8 cellular contexts compared by ENCODE assay signal in the genomic region with DNA sequence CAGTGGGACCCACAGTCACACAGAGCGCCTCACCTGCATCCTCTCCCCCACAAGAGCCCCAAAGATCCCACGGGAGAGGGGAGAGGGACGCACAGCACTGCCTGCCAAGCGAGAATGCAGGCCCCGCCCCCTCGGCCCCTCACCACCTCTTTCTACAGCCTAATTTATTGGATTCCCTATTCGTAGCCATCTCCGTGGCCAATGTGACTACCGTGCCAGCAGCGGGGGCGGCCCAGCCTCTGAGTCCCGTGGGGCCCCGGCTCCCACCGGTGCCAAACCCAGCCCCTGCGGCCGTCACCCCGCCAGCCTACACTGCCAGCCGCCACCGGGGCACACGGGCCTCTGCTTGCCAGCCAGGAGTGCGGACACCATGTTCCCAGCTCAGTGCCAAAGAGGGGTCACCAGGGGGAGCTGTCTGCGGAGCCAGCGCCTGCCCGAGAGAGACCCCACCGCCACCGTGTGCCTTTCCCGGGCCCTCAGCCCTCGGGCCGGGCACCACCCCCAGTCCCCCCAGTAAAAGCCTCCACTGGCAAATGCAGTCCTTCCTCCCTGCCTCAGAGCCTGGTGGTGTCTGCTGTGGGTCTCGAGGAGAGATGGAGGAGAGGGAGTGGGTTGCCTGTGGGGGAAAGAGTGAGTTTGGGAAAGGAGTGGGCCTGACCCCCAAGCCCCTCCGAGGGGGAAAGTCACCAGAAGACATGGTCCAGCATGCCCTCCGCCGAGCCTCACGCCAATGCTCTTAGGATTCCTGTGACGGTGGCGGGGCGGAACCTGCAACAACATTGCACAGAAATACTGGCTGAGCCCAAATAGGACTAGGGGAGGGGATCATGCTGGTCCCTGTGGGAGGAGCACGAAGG. TPM values are rescaled to one million over a fixed set of nuclear protein-coding genes. Genes with fewer than 3 reads are reported as not detected.
A peak's percentile ranks its signal among the peaks of the same experiment; 100 is the strongest.
DNase-seq lines count a peak whose midpoint lies in the region; ATAC-seq, FAIRE-seq and TF ChIP-seq lines count a peak whose summit lies in the region.
"Had no signal": no experiment of that assay in that cellular context is flagged by ENCODE, and none has a peak within 500 bp of the region (broad histone marks: within the 10 kb centered on the region; RNA-seq: fewer than 3 reads in every experiment).

No MANE protein-coding gene starts in this region.

- H3K4me3 ChIP-seq in BLaER1 treated with 17β-estradiol and CSF1 and Interleukin-3, amounts not matched to agents 10 nM and 100 nM: peak overlapping the region in 1 of 10 experiments; percentile 36; a peak in 1 of 20 replicates
- peak overlapping the region; percentile 24; the same call in 1 of the 2 replicates for H3K4me3 ChIP-seq in OCI-LY3 (ENCODE audit: low read length)
- H3K4me3 ChIP-seq in HepG2 (replicated peaks in 1 of 3; ENCODE audit: insufficient read depth in 1 of 3, low read depth in 2 of 3, low read length in 3 of 3): no peak overlapping the region

- ATAC-seq in HepG2 (no peak; the same call in 2 of the 3 replicates), HG02973 (IDR thresholded peaks at IDR 0.05; ENCODE audit: unreplicated experiment) (no peak)

- H3K36me3 ChIP-seq in BLaER1 treated with 17β-estradiol and CSF1 and Interleukin-3, amounts not matched to agents 10 nM and 100 nM: peaks cover 0 to 13% (median 0%) of the 10 kb centered on the region in 11 experiments; a peak in 3 of 22 replicates
- no peaks in the 10 kb centered on the region for H3K36me3 ChIP-seq in OCI-LY3 (replicated peaks; ENCODE audit: low read depth, low read length)
- H3K36me3 ChIP-seq in HepG2 (replicated peaks in 1 of 2; ENCODE audit: control insufficient read depth in 1 of 2, insufficient read depth in 2 of 2, low read length in 2 of 2): no peaks in the 10 kb centered on the region

- H3K4me1 ChIP-seq in BLaER1 treated with 17β-estradiol and CSF1 and Interleukin-3, amounts not matched to agents 10 nM and 100 nM: peaks cover 26 to 58% (median 50%) of the 10 kb centered on the region in 10 experiments
- no peaks in the 10 kb centered on the region for H3K4me1 ChIP-seq in OCI-LY3 (ENCODE audit: low read length)
- H3K4me1 ChIP-seq in HepG2 (ENCODE audit: insufficient read depth, low read length): no peaks in the 10 kb centered on the region

- H3K9ac ChIP-seq in BLaER1 treated with 17β-estradiol and CSF1 and Interleukin-3, amounts not matched to agents 10 nM and 100 nM: peak overlapping the region in 2 of 11 experiments; percentile 22 to 44; a peak in 1 of 22 replicates
- no peak overlapping the region for H3K9ac ChIP-seq in OCI-LY3 (ENCODE audit: low read length)
- H3K9ac ChIP-seq in HepG2 (ENCODE audit: insufficient read depth, low read depth, low read length): no peak overlapping the region

- no peak overlapping the region for H2AFZ ChIP-seq in OCI-LY3 (ENCODE audit: low read depth, low read length)
- no peak overlapping the region for H2AFZ ChIP-seq in HepG2 (ENCODE audit: low read length)

- H4K20me1 ChIP-seq in BLaER1 treated with 17β-estradiol and CSF1 and Interleukin-3, amounts not matched to agents 10 nM and 100 nM: peaks cover 0 to 47% (median 21%) of the 10 kb centered on the region in 11 experiments; a peak in 15 of 22 replicates
- H4K20me1 ChIP-seq in OCI-LY3 (ENCODE audit: insufficient read depth, low read length) (no peaks in the 10 kb centered on the region), HepG2 (ENCODE audit: insufficient read depth, low read length) (no peaks in the 10 kb centered on the region)

- H3K27me3 ChIP-seq in BLaER1 treated with 17β-estradiol and CSF1 and Interleukin-3, amounts not matched to agents 10 nM and 100 nM: peaks cover 14 to 66% (median 36%) of the 10 kb centered on the region in 11 experiments; a peak in 20 of 22 replicates
- H3K27me3 ChIP-seq in OCI-LY3 (ENCODE audit: low read depth, low read length) (no peaks in the 10 kb centered on the region), HepG2 (ENCODE audit: control insufficient read depth in 1 of 2, insufficient read depth in 2 of 2, low read length in 2 of 2) (no peaks in the 10 kb centered on the region)

- peak overlapping the region; percentile 45 to 75 (median 69); a peak in 21 of 22 replicates for H3K4me2 ChIP-seq in BLaER1 treated with 17β-estradiol and CSF1 and Interleukin-3, amounts not matched to agents 10 nM and 100 nM
- H3K4me2 ChIP-seq in OCI-LY3 (ENCODE audit: low read length) (peak overlapping the region; percentile 50), HepG2 (ENCODE audit: low read depth, low read length) (no peak overlapping the region)

- H3K79me2 ChIP-seq in OCI-LY3 (ENCODE audit: low read length) (no peaks in the 10 kb centered on the region), HepG2 (ENCODE audit: insufficient read depth, low read length) (no peaks in the 10 kb centered on the region)

- DNase-seq in HepG2 (ENCODE audit: low spot score) (no peak), HPDE6-E6E7 (ENCODE audit: extremely low spot score) (no peak), NCI-H1694 (lab: John Stamatoyannopoulos, UW) (no peak)
- DNase-seq: stimulated activated naive CD4-positive, alpha-beta T cell treated with Interleukin-2 at 50 U/mL for 16 hours had no signal

- POLR2A ChIA-PET in HepG2 (lab: Yijun Ruan, JAX): no interaction called here

- FAIRE-seq in HepG2 (lab: Jason Lieb, UNC): no peak

- TF ChIP-seq EP300 in HepG2 (IDR thresholded peaks at IDR 0.05; ENCODE audit: low read depth in 2 of 2, low read length in 2 of 2) (no peak), HepG2 (CRISPR knock-in tag; IDR thresholded peaks at IDR 0.05; ENCODE audit: borderline replicate concordance) (no peak)

- TSS peak; percentile 44 for BruUV-seq in HepG2 (replicated peaks; lab: Mats Ljungman, UMichigan)

- CTCF ChIA-PET in HepG2 (lab: Yijun Ruan, JAX; ENCODE audit: low intra/inter-chr PET ratio, low total read pairs): no interaction called here

- intact Hi-C loops in HepG2 (cut with micrococcal nuclease; ENCODE audit: unreplicated experiment): no loop called here

- in situ Hi-C loops in HepG2 (cut with HindIII; ENCODE audit: extremely low pct_ligation_motif_present, low pct_unique_long_range_greater_than_20kb): no loop called here

- TF ChIP-seq CTCF in OCI-LY3 (IDR thresholded peaks at IDR 0.05; ENCODE audit: low read depth, low read length) (peak; percentile 36), HepG2 (CRISPR knock-in tag; IDR thresholded peaks at IDR 0.05) (no peak)

- WGBS in HepG2 (ENCODE audit: low lambda C conversion rate): 81% methylated on average over 10 of the region's 38 CpGs

- TF ChIP-seq POLR2A in HepG2 (IDR thresholded peaks at IDR 0.05; ENCODE audit: insufficient read depth in 1 of 2, low read depth in 2 of 2, low read length in 2 of 2): no peak

- TF ChIP-seq RAD21 in HepG2 (CRISPR knock-in tag; IDR thresholded peaks at IDR 0.05): no peak

- no peak overlapping the region for H3K27ac ChIP-seq in BLaER1 treated with 17β-estradiol and CSF1 and Interleukin-3, amounts not matched to agents 10 nM and 100 nM
- H3K27ac ChIP-seq in OCI-LY3 (ENCODE audit: low read length) (no peak overlapping the region), HepG2 (ENCODE audit: extremely low read length, insufficient read depth, low read length) (no peak overlapping the region)

- H3K9me3 ChIP-seq in BLaER1 treated with 17β-estradiol and CSF1 and Interleukin-3, amounts not matched to agents 10 nM and 100 nM (replicated peaks in 1 of 11): peaks cover 0 to 15% (median 0%) of the 10 kb centered on the region in 11 experiments; a peak in 5 of 22 replicates
- H3K9me3 ChIP-seq in OCI-LY3 (ENCODE audit: insufficient read depth, low read length): no peaks in the 10 kb centered on the region
- no peaks in the 10 kb centered on the region for H3K9me3 ChIP-seq in HepG2 (ENCODE audit: low read length)

RNA-seq across cellular contexts. Expression of gene PLXNB3, which starts 19.6 kb away (rescaled TPM):
- 1.2 and 3.0 TPM in 2 replicates for total RNA-seq in HepG2 (2016; rRNA removed; fragmentation: Illumina TruSeq; extraction: Trizol)
- 0.20 and 0.62 TPM in 2 replicates for total RNA-seq in HepG2 (2016; cell fraction: cytosol; rRNA removed; fragmentation: Illumina TruSeq; extraction: Trizol; ENCODE audit: low read depth)
- 0.51 and 3.2 TPM in 2 replicates for total RNA-seq in HepG2 (2016; cell fraction: insoluble cytoplasmic fraction; rRNA removed; fragmentation: Illumina TruSeq; extraction: Trizol)
- total RNA-seq in HepG2 (2016; cell fraction: membrane; rRNA removed; fragmentation: Illumina TruSeq; extraction: Trizol): 0.90 and 1.4 TPM in 2 replicates
- 3.6 and 5.9 TPM in 2 replicates for total RNA-seq in HepG2 (2016; cell fraction: nucleus; rRNA removed; fragmentation: Illumina TruSeq; extraction: Trizol)
- 6.9 and 8.1 TPM in 2 replicates for polyA plus RNA-seq in HepG2 (2011; rRNA removed)
- polyA plus RNA-seq in HepG2 (2011; cell fraction: cytosol; rRNA removed): 2.0 and 3.8 TPM in 2 replicates
- 40.4 and 58.7 TPM in 2 replicates for polyA plus RNA-seq in HepG2 (2011; cell fraction: nucleus; rRNA removed)
- 3.4 and 5.7 TPM in 2 replicates for polyA plus RNA-seq in HepG2 (2012)
- polyA plus RNA-seq in HepG2 (2016; cell fraction: cytosol; fragmentation: Illumina TruSeq; extraction: Trizol; ENCODE audit: low read depth): 0.61 and 0.93 TPM in 2 replicates
- polyA plus RNA-seq in HepG2 (2016; cell fraction: insoluble cytoplasmic fraction; fragmentation: Illumina TruSeq; extraction: Trizol; ENCODE audit: low read depth): 1.8 and 2.9 TPM in 2 replicates
- 2.0 and 2.3 TPM in 2 replicates for polyA plus RNA-seq in HepG2 (2016; cell fraction: membrane; fragmentation: Illumina TruSeq; extraction: Trizol; ENCODE audit: low read depth)
- 20.2 and 27.0 TPM in 2 replicates for polyA plus RNA-seq in HepG2 (2016; cell fraction: nucleus; fragmentation: Illumina TruSeq; extraction: Trizol; ENCODE audit: insufficient read depth, low read depth)
- 0.68 and 8.0 TPM in 2 replicates for polyA minus RNA-seq in HepG2 (2011; rRNA and poly(A)+ RNA removed; ENCODE audit: low replicate concordance)
- 5.1 and 5.5 TPM in 2 replicates for polyA minus RNA-seq in HepG2 (2011; cell fraction: cytosol; rRNA and poly(A)+ RNA removed)
- polyA minus RNA-seq in HepG2 (2011; cell fraction: nucleus; rRNA and poly(A)+ RNA removed): 5.0 and 6.8 TPM in 2 replicates

RNA-seq across cellular contexts. Expression of gene ABCD1, which starts 19.8 kb away (rescaled TPM):
- 10.1 and 15.9 TPM in 2 replicates for total RNA-seq in HepG2 (2016; rRNA removed; fragmentation: Illumina TruSeq; extraction: Trizol)
- total RNA-seq in HepG2 (2016; cell fraction: cytosol; rRNA removed; fragmentation: Illumina TruSeq; extraction: Trizol; ENCODE audit: low read depth): 1.6 and 2.0 TPM in 2 replicates
- 9.1 and 16.2 TPM in 2 replicates for total RNA-seq in HepG2 (2016; cell fraction: insoluble cytoplasmic fraction; rRNA removed; fragmentation: Illumina TruSeq; extraction: Trizol)
- total RNA-seq in HepG2 (2016; cell fraction: membrane; rRNA removed; fragmentation: Illumina TruSeq; extraction: Trizol): 5.1 and 7.8 TPM in 2 replicates
- 14.6 and 18.2 TPM in 2 replicates for total RNA-seq in HepG2 (2016; cell fraction: nucleus; rRNA removed; fragmentation: Illumina TruSeq; extraction: Trizol)
- 11.4 and 15.4 TPM in 2 replicates for polyA plus RNA-seq in HepG2 (2011; rRNA removed)
- 7.2 and 9.7 TPM in 2 replicates for polyA plus RNA-seq in HepG2 (2011; cell fraction: cytosol; rRNA removed)
- 50.2 and 59.9 TPM in 2 replicates for polyA plus RNA-seq in HepG2 (2011; cell fraction: nucleus; rRNA removed)
- 19.7 and 23.2 TPM in 2 replicates for polyA plus RNA-seq in HepG2 (2012)
- polyA plus RNA-seq in HepG2 (2016; cell fraction: cytosol; fragmentation: Illumina TruSeq; extraction: Trizol; ENCODE audit: low read depth): 2.1 and 2.2 TPM in 2 replicates
- polyA plus RNA-seq in HepG2 (2016; cell fraction: insoluble cytoplasmic fraction; fragmentation: Illumina TruSeq; extraction: Trizol; ENCODE audit: low read depth): 8.6 and 12.6 TPM in 2 replicates
- 4.3 and 5.1 TPM in 2 replicates for polyA plus RNA-seq in HepG2 (2016; cell fraction: membrane; fragmentation: Illumina TruSeq; extraction: Trizol; ENCODE audit: low read depth)
- polyA plus RNA-seq in HepG2 (2016; cell fraction: nucleus; fragmentation: Illumina TruSeq; extraction: Trizol; ENCODE audit: insufficient read depth, low read depth): 34.6 and 36.9 TPM in 2 replicates
- 25.4 and 48.9 TPM in 2 replicates for polyA minus RNA-seq in HepG2 (2011; rRNA and poly(A)+ RNA removed; ENCODE audit: low replicate concordance)
- polyA minus RNA-seq in HepG2 (2011; cell fraction: cytosol; rRNA and poly(A)+ RNA removed): 19.4 and 20.9 TPM in 2 replicates
- 25.5 and 30.1 TPM in 2 replicates for polyA minus RNA-seq in HepG2 (2011; cell fraction: nucleus; rRNA and poly(A)+ RNA removed)

RNA-seq across cellular contexts. Expression of gene BCAP31, which starts 20.3 kb away (rescaled TPM):
- total RNA-seq in HepG2 (2016; rRNA removed; fragmentation: Illumina TruSeq; extraction: Trizol): 101 and 178 TPM in 2 replicates
- total RNA-seq in HepG2 (2016; cell fraction: cytosol; rRNA removed; fragmentation: Illumina TruSeq; extraction: Trizol; ENCODE audit: low read depth): 102 and 117 TPM in 2 replicates
- total RNA-seq in HepG2 (2016; cell fraction: insoluble cytoplasmic fraction; rRNA removed; fragmentation: Illumina TruSeq; extraction: Trizol): 101 and 181 TPM in 2 replicates
- total RNA-seq in HepG2 (2016; cell fraction: membrane; rRNA removed; fragmentation: Illumina TruSeq; extraction: Trizol): 109 and 120 TPM in 2 replicates
- total RNA-seq in HepG2 (2016; cell fraction: nucleus; rRNA removed; fragmentation: Illumina TruSeq; extraction: Trizol): 130 and 143 TPM in 2 replicates
- polyA plus RNA-seq in HepG2 (2011; rRNA removed): 139 and 155 TPM in 2 replicates
- 152 and 160 TPM in 2 replicates for polyA plus RNA-seq in HepG2 (2011; cell fraction: cytosol; rRNA removed)
- polyA plus RNA-seq in HepG2 (2011; cell fraction: nucleus; rRNA removed): 78.1 and 93.1 TPM in 2 replicates
- polyA plus RNA-seq in HepG2 (2012): 231 and 288 TPM in 2 replicates
- 105 and 124 TPM in 2 replicates for polyA plus RNA-seq in HepG2 (2016; cell fraction: cytosol; fragmentation: Illumina TruSeq; extraction: Trizol; ENCODE audit: low read depth)
- 93.2 and 96.9 TPM in 2 replicates for polyA plus RNA-seq in HepG2 (2016; cell fraction: insoluble cytoplasmic fraction; fragmentation: Illumina TruSeq; extraction: Trizol; ENCODE audit: low read depth)
- 94.8 and 109 TPM in 2 replicates for polyA plus RNA-seq in HepG2 (2016; cell fraction: membrane; fragmentation: Illumina TruSeq; extraction: Trizol; ENCODE audit: low read depth)
- 219 and 236 TPM in 2 replicates for polyA plus RNA-seq in HepG2 (2016; cell fraction: nucleus; fragmentation: Illumina TruSeq; extraction: Trizol; ENCODE audit: insufficient read depth, low read depth)
- 297 and 320 TPM in 2 replicates for polyA minus RNA-seq in HepG2 (2011; rRNA and poly(A)+ RNA removed; ENCODE audit: low replicate concordance)
- 61.3 and 65.4 TPM in 2 replicates for polyA minus RNA-seq in HepG2 (2011; cell fraction: cytosol; rRNA and poly(A)+ RNA removed)
- 46.2 and 58.7 TPM in 2 replicates for polyA minus RNA-seq in HepG2 (2011; cell fraction: nucleus; rRNA and poly(A)+ RNA removed)

RNA-seq across cellular contexts. Expression of gene SRPK3, which starts 36.4 kb away (rescaled TPM):
- total RNA-seq in HepG2 (2016; rRNA removed; fragmentation: Illumina TruSeq; extraction: Trizol): 0.22 TPM in 1 of 2 replicates, not detected in the other
- total RNA-seq in HepG2 (2016; cell fraction: cytosol; rRNA removed; fragmentation: Illumina TruSeq; extraction: Trizol; ENCODE audit: low read depth): not detected in 2 replicates
- total RNA-seq in HepG2 (2016; cell fraction: insoluble cytoplasmic fraction; rRNA removed; fragmentation: Illumina TruSeq; extraction: Trizol): 0.09 TPM in 1 of 2 replicates, not detected in the other
- 0.07 TPM in 1 of 2 replicates, not detected in the other for total RNA-seq in HepG2 (2016; cell fraction: membrane; rRNA removed; fragmentation: Illumina TruSeq; extraction: Trizol)
- total RNA-seq in HepG2 (2016; cell fraction: nucleus; rRNA removed; fragmentation: Illumina TruSeq; extraction: Trizol): not detected in 2 replicates
- 0.10 and 0.30 TPM in 2 replicates for polyA plus RNA-seq in HepG2 (2011; rRNA removed)
- 0.03 and 0.13 TPM in 2 replicates for polyA plus RNA-seq in HepG2 (2011; cell fraction: cytosol; rRNA removed)
- 0.93 and 2.1 TPM in 2 replicates for polyA plus RNA-seq in HepG2 (2011; cell fraction: nucleus; rRNA removed)
- 0.07 and 0.15 TPM in 2 replicates for polyA plus RNA-seq in HepG2 (2012)
- polyA plus RNA-seq in HepG2 (2016; cell fraction: cytosol; fragmentation: Illumina TruSeq; extraction: Trizol; ENCODE audit: low read depth): 0.16 and 0.37 TPM in 2 replicates
- not detected in 2 replicates for polyA plus RNA-seq in HepG2 (2016; cell fraction: insoluble cytoplasmic fraction; fragmentation: Illumina TruSeq; extraction: Trizol; ENCODE audit: low read depth)
- polyA plus RNA-seq in HepG2 (2016; cell fraction: membrane; fragmentation: Illumina TruSeq; extraction: Trizol; ENCODE audit: low read depth): 0.14 TPM in 1 of 2 replicates, not detected in the other
- 0.57 TPM in 1 of 2 replicates, not detected in the other for polyA plus RNA-seq in HepG2 (2016; cell fraction: nucleus; fragmentation: Illumina TruSeq; extraction: Trizol; ENCODE audit: insufficient read depth, low read depth)
- 0.06 TPM in 1 of 2 replicates, not detected in the other for polyA minus RNA-seq in HepG2 (2011; rRNA and poly(A)+ RNA removed; ENCODE audit: low replicate concordance)
- not detected in 2 replicates for polyA minus RNA-seq in HepG2 (2011; cell fraction: cytosol; rRNA and poly(A)+ RNA removed)
- not detected in 2 replicates for polyA minus RNA-seq in HepG2 (2011; cell fraction: nucleus; rRNA and poly(A)+ RNA removed)
- total RNA-seq: G401 had no signal

RNA-seq across cellular contexts. Expression of gene IDH3G, which starts 49.7 kb away (rescaled TPM):
- 16.2 and 18.7 TPM in 2 replicates for total RNA-seq in HepG2 (2016; rRNA removed; fragmentation: Illumina TruSeq; extraction: Trizol)
- 13.0 and 13.1 TPM in 2 replicates for total RNA-seq in HepG2 (2016; cell fraction: cytosol; rRNA removed; fragmentation: Illumina TruSeq; extraction: Trizol; ENCODE audit: low read depth)
- 17.8 and 20.1 TPM in 2 replicates for total RNA-seq in HepG2 (2016; cell fraction: insoluble cytoplasmic fraction; rRNA removed; fragmentation: Illumina TruSeq; extraction: Trizol)
- total RNA-seq in HepG2 (2016; cell fraction: membrane; rRNA removed; fragmentation: Illumina TruSeq; extraction: Trizol): 8.6 and 11.1 TPM in 2 replicates
- 12.0 and 15.0 TPM in 2 replicates for total RNA-seq in HepG2 (2016; cell fraction: nucleus; rRNA removed; fragmentation: Illumina TruSeq; extraction: Trizol)
- 35.5 and 36.0 TPM in 2 replicates for polyA plus RNA-seq in HepG2 (2011; rRNA removed)
- polyA plus RNA-seq in HepG2 (2011; cell fraction: cytosol; rRNA removed): 26.8 and 43.0 TPM in 2 replicates
- 101 and 115 TPM in 2 replicates for polyA plus RNA-seq in HepG2 (2011; cell fraction: nucleus; rRNA removed)
- 19.4 and 20.6 TPM in 2 replicates for polyA plus RNA-seq in HepG2 (2012)
- polyA plus RNA-seq in HepG2 (2016; cell fraction: cytosol; fragmentation: Illumina TruSeq; extraction: Trizol; ENCODE audit: low read depth): 11.0 and 12.1 TPM in 2 replicates
- polyA plus RNA-seq in HepG2 (2016; cell fraction: insoluble cytoplasmic fraction; fragmentation: Illumina TruSeq; extraction: Trizol; ENCODE audit: low read depth): 24.4 and 28.5 TPM in 2 replicates
- polyA plus RNA-seq in HepG2 (2016; cell fraction: membrane; fragmentation: Illumina TruSeq; extraction: Trizol; ENCODE audit: low read depth): 10.0 and 10.7 TPM in 2 replicates
- polyA plus RNA-seq in HepG2 (2016; cell fraction: nucleus; fragmentation: Illumina TruSeq; extraction: Trizol; ENCODE audit: insufficient read depth, low read depth): 28.9 and 29.2 TPM in 2 replicates
- 56.4 and 152 TPM in 2 replicates for polyA minus RNA-seq in HepG2 (2011; rRNA and poly(A)+ RNA removed; ENCODE audit: low replicate concordance)
- 11.8 and 17.8 TPM in 2 replicates for polyA minus RNA-seq in HepG2 (2011; cell fraction: cytosol; rRNA and poly(A)+ RNA removed)
- polyA minus RNA-seq in HepG2 (2011; cell fraction: nucleus; rRNA and poly(A)+ RNA removed): 16.5 and 18.6 TPM in 2 replicates
